In the genomic region with DNA sequence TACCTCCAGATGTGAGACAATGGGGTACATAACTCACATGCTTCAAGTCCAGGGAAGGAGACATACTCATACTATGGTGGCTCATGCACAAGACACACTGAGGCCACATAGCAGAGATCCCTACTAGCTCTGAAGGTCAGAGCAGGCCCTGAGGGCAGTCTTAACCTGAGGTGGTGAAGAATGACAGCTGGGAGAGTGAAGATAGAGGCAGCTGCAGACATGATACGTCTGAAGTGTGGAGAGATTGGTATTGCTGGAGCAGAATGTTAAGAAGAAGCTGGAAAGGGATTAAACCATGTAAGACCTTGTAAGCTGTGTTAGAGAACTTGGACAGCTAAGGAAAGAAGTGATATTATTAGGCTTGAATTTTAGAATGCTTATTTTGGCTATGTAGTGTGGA, we compare ENCODE assay signal across 19 cellular contexts. TPM values are rescaled to one million over a fixed set of nuclear protein-coding genes. Genes with fewer than 3 reads are reported as not detected.
A peak's percentile ranks its signal among the peaks of the same experiment; 100 is the strongest.
DNase-seq lines count a peak whose midpoint lies in the region; ATAC-seq and TF ChIP-seq lines count a peak whose summit lies in the region.
"Had no signal": no experiment of that assay in that cellular context is flagged by ENCODE, and none has a peak within 500 bp of the region (broad histone marks: within the 10 kb centered on the region; RNA-seq: fewer than 3 reads in every experiment).

No MANE protein-coding gene starts in this region.

- no peak overlapping the region for H3K9ac ChIP-seq in mesendoderm (ENCODE audit: low read length)

- no peak overlapping the region for H2BK120ac ChIP-seq in mesendoderm (ENCODE audit: low read depth, low read length)

- no peak overlapping the region for H3K4me3 Mint-ChIP-seq in central memory CD8-positive, alpha-beta T cell
- H3K4me3 Mint-ChIP-seq in endothelial cell (ENCODE audit: unreplicated experiment), result no peak overlapping the region
- H3K4me3 Mint-ChIP-seq: CD4-positive, alpha-beta T cell; GM23338; IgD-negative memory B cell had no signal

- peak in 1 of 2 donors; percentile 63 for DNase-seq in cardiac muscle cell (ENCODE audit: low read depth in 1 of 2, low spot score in 1 of 2)
- DNase-seq in left ventricle myocardium inferior, result no peak
- DNase-seq in central memory CD8-positive, alpha-beta T cell (ENCODE audit: low spot score in 2 of 2), result no peak
- DNase-seq in mesendoderm, result peak; percentile 3
- DNase-seq in foreskin fibroblast, result no peak
- no peak for DNase-seq in activated CD4-positive, alpha-beta T cell treated with anti-CD3 and anti-CD28 coated beads for 4 hours
- DNase-seq in endothelial cell (ENCODE audit: low spot score), result no peak
- DNase-seq: Caco-2; CD4-positive, alpha-beta T cell; DMS153; GDM1; NCI-H1105; NCI-H2081; NCI-H446 treated with DMSO at 0.1 percent for 48 hours; SIG-M5 had no signal

- peaks cover 33% of the 10 kb centered on the region for H3K36me3 Mint-ChIP-seq in central memory CD8-positive, alpha-beta T cell (ENCODE audit: insufficient read depth)
- H3K36me3 Mint-ChIP-seq in endothelial cell (ENCODE audit: low read depth, unreplicated experiment), result peaks cover 4% of the 10 kb centered on the region

- H3K27ac ChIP-seq in cardiac muscle cell (peak overlapping the region; percentile 82), left ventricle myocardium inferior (replicated peaks) (no peak overlapping the region), mesendoderm (ENCODE audit: low read depth, low read length) (no peak overlapping the region)
- H3K27ac ChIP-seq: A549 had no signal

- no peak overlapping the region for H3K4ac ChIP-seq in mesendoderm (ENCODE audit: low read depth, low read length)

- H3K27me3 ChIP-seq in cardiac muscle cell, result no peaks in the 10 kb centered on the region
- no peaks in the 10 kb centered on the region for H3K27me3 ChIP-seq in left ventricle myocardium inferior (ENCODE audit: low read depth)
- no peaks in the 10 kb centered on the region for H3K27me3 ChIP-seq in mesendoderm (ENCODE audit: insufficient read depth, low read length, poor library complexity)

- no peak overlapping the region for H2AK5ac ChIP-seq in mesendoderm (ENCODE audit: low read length)

- H3K9me3 ChIP-seq in cardiac muscle cell (ENCODE audit: low read depth), result no peaks in the 10 kb centered on the region
- no peaks in the 10 kb centered on the region for H3K9me3 ChIP-seq in left ventricle myocardium inferior (replicated peaks)
- H3K9me3 ChIP-seq: A549, Caco-2 had no signal

- H3K4me1 ChIP-seq in cardiac muscle cell (ENCODE audit: low read depth) (peaks cover 30% of the 10 kb centered on the region), left ventricle myocardium inferior (peaks cover 15% of the 10 kb centered on the region), mesendoderm (ENCODE audit: control insufficient read depth, low read depth, low read length) (no peaks in the 10 kb centered on the region)
- H3K4me1 ChIP-seq: A549, Caco-2 had no signal

- ATAC-seq in central memory CD8-positive, alpha-beta T cell (replicated peaks; ENCODE audit: extremely low read depth, poor library complexity, severe bottlenecking), result no peak
- ATAC-seq: A549, GM23338, HCT116 had no signal

- no CpG with 5 or more reads among the region's 1 CpG for WGBS in mesendoderm (ENCODE audit: extremely low coverage, insufficient coverage, low lambda C conversion rate)

- peak overlapping the region; percentile 1 for H3K27ac Mint-ChIP-seq in central memory CD8-positive, alpha-beta T cell (ENCODE audit: low read depth)
- no peak overlapping the region for H3K27ac Mint-ChIP-seq in endothelial cell (ENCODE audit: unreplicated experiment)
- H3K27ac Mint-ChIP-seq: CD4-positive, alpha-beta T cell; GM23338 had no signal

- no peak for TF ChIP-seq CTCF in cardiac muscle cell (IDR thresholded peaks at IDR 0.05; ENCODE audit: low read depth, low read length)
- TF ChIP-seq CTCF in left ventricle myocardium inferior (IDR thresholded peaks at IDR 0.05; ENCODE audit: borderline replicate concordance), result no peak
- no peak for TF ChIP-seq CTCF in foreskin fibroblast (IDR thresholded peaks at IDR 0.05; ENCODE audit: low read depth, low read length)
- no peak for TF ChIP-seq CTCF in endothelial cell (IDR thresholded peaks at IDR 0.05; ENCODE audit: unreplicated experiment)

- no peak overlapping the region for H3K18ac ChIP-seq in mesendoderm (ENCODE audit: low read length)

- intact Hi-C loops in left ventricle myocardium inferior (cut with micrococcal nuclease), result no loop called here

- H2BK15ac ChIP-seq in mesendoderm (replicated peaks; ENCODE audit: low read depth), result no peak overlapping the region

- H3K4me3 ChIP-seq in cardiac muscle cell (no peak overlapping the region), left ventricle myocardium inferior (no peak overlapping the region), mesendoderm (ENCODE audit: low read length) (no peak overlapping the region), foreskin fibroblast (ENCODE audit: low read depth in 1 of 2, low read length in 2 of 2) (no peak overlapping the region)
- H3K4me3 ChIP-seq: A549, GM23338 had no signal

- no peaks in the 10 kb centered on the region for H3K79me2 ChIP-seq in mesendoderm (ENCODE audit: control insufficient read depth, insufficient read depth, low read length)

- H3K56ac ChIP-seq in mesendoderm (ENCODE audit: low read length), result no peak overlapping the region

- no peak overlapping the region for H4K8ac ChIP-seq in mesendoderm (ENCODE audit: low read depth, low read length)

- no peaks in the 10 kb centered on the region for H3K27me3 Mint-ChIP-seq in central memory CD8-positive, alpha-beta T cell
- no peaks in the 10 kb centered on the region for H3K27me3 Mint-ChIP-seq in endothelial cell (ENCODE audit: unreplicated experiment)
- H3K27me3 Mint-ChIP-seq: CD4-positive, alpha-beta T cell; IgD-negative memory B cell had no signal

- no peak overlapping the region for H4K5ac ChIP-seq in mesendoderm (ENCODE audit: low read length)

- H3K36me3 ChIP-seq in cardiac muscle cell (peaks cover 22% of the 10 kb centered on the region), left ventricle myocardium inferior (peaks cover 74% of the 10 kb centered on the region), mesendoderm (ENCODE audit: control insufficient read depth, insufficient read depth, low read length) (no peaks in the 10 kb centered on the region)

- no peak overlapping the region for H3K23ac ChIP-seq in mesendoderm (ENCODE audit: low read length)

- H2BK5ac ChIP-seq in mesendoderm (ENCODE audit: low read length), result no peak overlapping the region

- H3K79me1 ChIP-seq in mesendoderm (ENCODE audit: low read length), result no peaks in the 10 kb centered on the region

- no peak overlapping the region for H3K4me2 ChIP-seq in mesendoderm (ENCODE audit: low read length)
- H3K4me2 ChIP-seq: A549, GM23338 had no signal

- H3K4me1 Mint-ChIP-seq in central memory CD8-positive, alpha-beta T cell, result no peaks in the 10 kb centered on the region
- H3K4me1 Mint-ChIP-seq in endothelial cell (ENCODE audit: unreplicated experiment), result no peaks in the 10 kb centered on the region
- H3K4me1 Mint-ChIP-seq: GM23338, IgD-negative memory B cell had no signal

- H3K9me3 Mint-ChIP-seq in central memory CD8-positive, alpha-beta T cell, result no peaks in the 10 kb centered on the region
- no peaks in the 10 kb centered on the region for H3K9me3 Mint-ChIP-seq in endothelial cell (ENCODE audit: unreplicated experiment)
- H3K9me3 Mint-ChIP-seq: CD4-positive, alpha-beta T cell; GM23338; IgD-negative memory B cell had no signal

RNA-seq across cellular contexts. Expression of gene PGM3, which starts 32.9 kb away (rescaled TPM):
- 23.3 and 23.9 TPM in 2 replicates for total RNA-seq in cardiac muscle cell
- polyA plus RNA-seq in cardiac muscle cell, result 39.7 and 45.3 TPM in 2 replicates
- total RNA-seq in left ventricle myocardium inferior, result 16.1 TPM
- polyA plus RNA-seq in mesendoderm (2013, experiment 1 of 2), result 31.2 TPM
- 23.1 TPM for polyA plus RNA-seq in mesendoderm (2013, experiment 2 of 2)
- total RNA-seq in endothelial cell (ENCODE audit: unreplicated experiment), result 59.6 TPM

RNA-seq across cellular contexts. Expression of gene RWDD2A, which starts 33.0 kb away (rescaled TPM):
- 5.6 and 5.9 TPM in 2 replicates for total RNA-seq in cardiac muscle cell
- 11.0 and 13.5 TPM in 2 replicates for polyA plus RNA-seq in cardiac muscle cell
- 3.3 TPM for total RNA-seq in left ventricle myocardium inferior
- polyA plus RNA-seq in mesendoderm (2013, experiment 1 of 2), result 1.8 TPM
- 1.8 TPM for polyA plus RNA-seq in mesendoderm (2013, experiment 2 of 2)
- 4.4 TPM for total RNA-seq in endothelial cell (ENCODE audit: unreplicated experiment)
